In genomic region chr19:43616306-43616705, GRCh38 we compare ENCODE assay signal across 22 cellular contexts. TPM values are rescaled to one million over a fixed set of nuclear protein-coding genes. Genes with fewer than 3 reads are reported as not detected.
"Had no signal": no experiment of that assay in that cellular context is flagged by ENCODE, and none has a peak within 500 bp of the region (broad histone marks: within the 10 kb centered on the region; RNA-seq: fewer than 3 reads in every experiment).

No MANE protein-coding gene starts in this region.

- DNase-seq: activated CD4-positive, alpha-beta T cell treated with anti-CD3 and anti-CD28 coated beads for 1 hour; activated CD4-positive, alpha-beta T cell treated with anti-CD3 and anti-CD28 coated beads, Interleukin-2, amount 50 U/mL, for 1 hour; activated naive CD4-positive, alpha-beta T cell treated with anti-CD3 and anti-CD28 coated beads for 36 hours; activated T-cell treated with anti-CD3 and anti-CD28 coated beads, Interleukin-2, amount 50 U/mL, for 48 hours; aorta; brain microvascular endothelial cell; central memory CD4-positive, alpha-beta T cell; dermis blood vessel endothelial cell; effector CD8-positive, alpha-beta T cell; foreskin keratinocyte; kidney glomerular epithelial cell; left lung; naive thymus-derived CD8-positive, alpha-beta T cell; right cardiac atrium; stimulated activated CD4-positive, alpha-beta T cell treated with anti-CD3 and anti-CD28 coated beads, Interleukin-12 subunit alpha, Interleukin-12 subunit beta, amount 100 ng/mL, for 4 hours; stimulated activated CD4-positive, alpha-beta T cell treated with anti-CD3 and anti-CD28 coated beads, Interleukin-4, amount 100 ng/mL, for 4 hours; stimulated activated naive CD8-positive, alpha-beta T cell treated with anti-CD3 and anti-CD28 coated beads, Interleukin-15, Interleukin-2, amounts not matched to agents 100 U/mL and 50 U/mL, for 24 hours; thyroid gland; upper lobe of right lung had no signal

- H3K9me3 Mint-ChIP-seq: activated naive CD4-positive, alpha-beta T cell treated with anti-CD3 and anti-CD28 coated beads for 36 hours; naive thymus-derived CD8-positive, alpha-beta T cell; T-helper 1 cell treated with Interleukin-12 subunit alpha and Interleukin-12 subunit beta and Interleukin-4 antibody, amounts not matched to agents 30 μg/mL and 1 μg/mL, for 36 hours had no signal

- H3K27ac Mint-ChIP-seq: activated naive CD4-positive, alpha-beta T cell treated with anti-CD3 and anti-CD28 coated beads for 36 hours; T-helper 1 cell treated with Interleukin-12 subunit alpha and Interleukin-12 subunit beta and Interleukin-4 antibody, amounts not matched to agents 30 μg/mL and 1 μg/mL, for 36 hours had no signal

- H3K4me3 Mint-ChIP-seq: activated naive CD4-positive, alpha-beta T cell treated with anti-CD3 and anti-CD28 coated beads for 36 hours; T-helper 1 cell treated with Interleukin-12 subunit alpha and Interleukin-12 subunit beta and Interleukin-4 antibody, amounts not matched to agents 30 μg/mL and 1 μg/mL, for 36 hours had no signal

- H3K4me1 ChIP-seq: foreskin keratinocyte had no signal

- H3K9me3 ChIP-seq: left lung, pancreas, thyroid gland, upper lobe of right lung had no signal

- H3K27ac ChIP-seq: brain microvascular endothelial cell, foreskin keratinocyte, left lung, pancreas, thyroid gland, upper lobe of right lung had no signal

- H3K27me3 Mint-ChIP-seq: naive thymus-derived CD8-positive, alpha-beta T cell had no signal

- H3K27me3 ChIP-seq: brain microvascular endothelial cell, foreskin keratinocyte, left lung, pancreas, thyroid gland, upper lobe of right lung had no signal

RNA-seq across cellular contexts. Expression of gene SRRM5, which starts 4.4 kb away (rescaled TPM):
- total RNA-seq: pulmonary artery endothelial cell had no signal

RNA-seq across cellular contexts. Expression of gene CADM4, which starts 23.3 kb away (rescaled TPM):
- polyA plus RNA-seq: naive thymus-derived CD8-positive, alpha-beta T cell had no signal
